ENCODE assay signal across 1 cellular context in genomic region chr7:17411922-17412321, GRCh38.
A peak's percentile ranks its signal among the peaks of the same experiment; 100 is the strongest.
TF ChIP-seq lines count a peak whose summit lies in the region.

No MANE protein-coding gene starts in this region.

TF ChIP-seq in GM12878, 131 proteins besides CTCF, POLR2A, EP300 and RAD21 (continued from another document):
- TF ChIP-seq BHLHE40 (IDR thresholded peaks at IDR 0.05; ENCODE audit: borderline replicate concordance in 1 of 2, low read depth in 2 of 2, low read length in 1 of 2) (0 out of 4 replicates have a peak, but pooled peaks of 1 of the 2 experiments have one; percentile 6), HDGF (IDR thresholded peaks at IDR 0.05) (no peak), SMAD1 (IDR thresholded peaks at IDR 0.05; ENCODE audit: low read depth, partially characterized antibody) (no peak), MEF2B (IDR thresholded peaks at IDR 0.05; ENCODE audit: partially characterized antibody, poor library complexity, severe bottlenecking) (peak; percentile 77), IKZF2 (IDR thresholded peaks at IDR 0.05) (no peak; a peak in 1 of 4 replicates), MTA2 (IDR thresholded peaks at IDR 0.05; ENCODE audit: low read depth) (peak; percentile 63; the same call in 1 of the 2 replicates), RELB (IDR thresholded peaks at IDR 0.05; ENCODE audit: low read depth) (peak; percentile 26; the same call in 1 of the 2 replicates), RCOR1 (conservative IDR thresholded peaks at IDR 0.05; ENCODE audit: low read depth, low read length) (no peak), TAF1 (IDR thresholded peaks at IDR 0.05; ENCODE audit: borderline replicate concordance, low read depth, low read length) (no peak), REST (IDR thresholded peaks at IDR 0.05; ENCODE audit: low read depth, low read length) (no peak), CHD1 (IDR thresholded peaks at IDR 0.05; ENCODE audit: low read depth, low read length) (no peak), MYC (IDR thresholded peaks at IDR 0.05; ENCODE audit: insufficient read depth, insufficient read length, insufficient replicate concordance, low read length, severe bottlenecking) (no peak), RUNX3 (IDR thresholded peaks at IDR 0.05; ENCODE audit: low read length) (peak; percentile 26; the same call in 1 of the 2 replicates), MEF2A (IDR thresholded peaks at IDR 0.05; ENCODE audit: insufficient read depth, low read depth, low read length) (no peak), BACH1 (IDR thresholded peaks at IDR 0.05; ENCODE audit: borderline replicate concordance) (no peak), YBX1 (IDR thresholded peaks at IDR 0.05) (no peak), IRF5 (IDR thresholded peaks at IDR 0.05; ENCODE audit: borderline replicate concordance) (no peak), SIN3A (IDR thresholded peaks at IDR 0.05; ENCODE audit: low read depth, low read length) (no peak), ZBTB4 (CRISPR knock-in tag; IDR thresholded peaks at IDR 0.05) (no peak)
